21 cellular contexts compared by ENCODE assay signal in genomic region chr18:46314011-46314410, GRCh38.
DNase-seq lines count a peak whose midpoint lies in the region; ATAC-seq, FAIRE-seq and TF ChIP-seq lines count a peak whose summit lies in the region.
"Had no signal": no experiment of that assay in that cellular context is flagged by ENCODE, and none has a peak within 500 bp of the region (broad histone marks: within the 10 kb centered on the region; RNA-seq: fewer than 3 reads in every experiment).

No MANE protein-coding gene starts in this region.

- intact Hi-C loops in posterior vena cava (cut with DNase I): no loop called here
- intact Hi-C loops in HepG2 (cut with micrococcal nuclease; ENCODE audit: unreplicated experiment): no loop called here

- DNase-seq in bronchial epithelial cell (ENCODE audit: low read depth) (no peak), posterior vena cava (ENCODE audit: low spot score) (peak; percentile 43), HepG2 (ENCODE audit: low spot score) (no peak), NAMALWA (ENCODE audit: low spot score) (no peak)
- DNase-seq: 8988T; AML-193; Caco-2; Calu3; CD4-positive, alpha-beta T cell; CD8-positive, alpha-beta T cell; DMS79 treated with DMSO at 0.1 percent for 48 hours; GF-D8 had no signal

- POLR2A ChIA-PET in HepG2 (lab: Yijun Ruan, JAX): no interaction called here

- H2AFZ ChIP-seq in HepG2 (ENCODE audit: low read length): no peak overlapping the region

- no peak for TF ChIP-seq RAD21 in HepG2 (CRISPR knock-in tag; IDR thresholded peaks at IDR 0.05)

- TF ChIP-seq EP300 in HepG2 (IDR thresholded peaks at IDR 0.05; ENCODE audit: low read depth in 2 of 2, low read length in 2 of 2) (no peak), HepG2 (CRISPR knock-in tag; IDR thresholded peaks at IDR 0.05; ENCODE audit: borderline replicate concordance) (no peak)

- H3K9me3 ChIP-seq in HepG2 (ENCODE audit: low read length): no peaks in the 10 kb centered on the region
- H3K9me3 ChIP-seq: A549; BLaER1 treated with 17β-estradiol and CSF1 and Interleukin-3, amounts not matched to agents 10 nM and 100 nM; Caco-2 had no signal

- no peak for TF ChIP-seq POLR2A in HepG2 (IDR thresholded peaks at IDR 0.05; ENCODE audit: insufficient read depth in 1 of 2, low read depth in 2 of 2, low read length in 2 of 2)

- ATAC-seq in esophagus mucosa (peak; percentile 19), HG02938 (IDR thresholded peaks at IDR 0.05; ENCODE audit: unreplicated experiment) (no peak), HepG2 (no peak)
- ATAC-seq: A549; CD8-positive, alpha-beta T cell had no signal

- CTCF ChIA-PET in HepG2 (lab: Yijun Ruan, JAX; ENCODE audit: low intra/inter-chr PET ratio, low total read pairs): no interaction called here

- peak; percentile 23 for FAIRE-seq in bronchial epithelial cell (lab: Jason Lieb, UNC)
- no peak for FAIRE-seq in HepG2 (lab: Jason Lieb, UNC)
- FAIRE-seq: A549, D721Med, G401.6, GM12891, GM19239 had no signal

- WGBS in HepG2 (ENCODE audit: low lambda C conversion rate): 60% methylated on average over 4 of the region's 7 CpGs

- no peaks in the 10 kb centered on the region for H4K20me1 ChIP-seq in HepG2 (ENCODE audit: insufficient read depth, low read length)
- H4K20me1 ChIP-seq: BLaER1 treated with 17β-estradiol and CSF1 and Interleukin-3, amounts not matched to agents 10 nM and 100 nM had no signal

- no peak for TF ChIP-seq CTCF in bronchial epithelial cell (IDR thresholded peaks at IDR 0.05; ENCODE audit: insufficient read depth, low read length, severe bottlenecking)
- no peak for TF ChIP-seq CTCF in HepG2 (CRISPR knock-in tag; IDR thresholded peaks at IDR 0.05)

- in situ Hi-C loops in HepG2 (cut with HindIII; ENCODE audit: extremely low pct_ligation_motif_present, low pct_unique_long_range_greater_than_20kb): no loop called here

- H3K79me2 ChIP-seq in HepG2 (ENCODE audit: insufficient read depth, low read length): no peaks in the 10 kb centered on the region

- H3K4me3 ChIP-seq in bronchial epithelial cell (ENCODE audit: low read depth, low read length) (no peak overlapping the region), HepG2 (replicated peaks in 1 of 3; ENCODE audit: insufficient read depth in 1 of 3, low read depth in 2 of 3, low read length in 3 of 3) (no peak overlapping the region)
- H3K4me3 ChIP-seq: A549; BLaER1 treated with 17β-estradiol and CSF1 and Interleukin-3, amounts not matched to agents 10 nM and 100 nM had no signal

- H3K4me2 ChIP-seq in HepG2 (ENCODE audit: low read depth, low read length): no peak overlapping the region
- H3K4me2 ChIP-seq: A549; BLaER1 treated with 17β-estradiol and CSF1 and Interleukin-3, amounts not matched to agents 10 nM and 100 nM had no signal

- H3K27me3 ChIP-seq in bronchial epithelial cell (ENCODE audit: control insufficient read depth, insufficient read depth, low read length): no peaks in the 10 kb centered on the region
- peaks cover 0 to 12% of the 10 kb centered on the region in 2 experiments; a peak in 2 of 5 replicates for H3K27me3 ChIP-seq in HepG2 (ENCODE audit: control insufficient read depth in 1 of 2, insufficient read depth in 2 of 2, low read length in 2 of 2)
- H3K27me3 ChIP-seq: BLaER1 treated with 17β-estradiol and CSF1 and Interleukin-3, amounts not matched to agents 10 nM and 100 nM had no signal

- no peaks in the 10 kb centered on the region for H3K4me1 ChIP-seq in HepG2 (ENCODE audit: insufficient read depth, low read length)
- H3K4me1 ChIP-seq: A549, Caco-2 had no signal

- no peaks in the 10 kb centered on the region for H3K36me3 ChIP-seq in bronchial epithelial cell (ENCODE audit: control insufficient read depth, insufficient read depth, low read length)
- no peaks in the 10 kb centered on the region for H3K36me3 ChIP-seq in HepG2 (replicated peaks in 1 of 2; ENCODE audit: control insufficient read depth in 1 of 2, insufficient read depth in 2 of 2, low read length in 2 of 2)
- H3K36me3 ChIP-seq: BLaER1 treated with 17β-estradiol and CSF1 and Interleukin-3, amounts not matched to agents 10 nM and 100 nM had no signal

- H3K27ac ChIP-seq in HepG2 (ENCODE audit: extremely low read length, insufficient read depth, low read length): no peak overlapping the region
- H3K27ac ChIP-seq: A549; BLaER1 treated with 17β-estradiol and CSF1 and Interleukin-3, amounts not matched to agents 10 nM and 100 nM; C4-2B had no signal

- no TSS peak for BruUV-seq in HepG2 (replicated peaks; lab: Mats Ljungman, UMichigan)

- H3K9ac ChIP-seq in HepG2 (ENCODE audit: insufficient read depth, low read depth, low read length): no peak overlapping the region
- H3K9ac ChIP-seq: BLaER1 treated with 17β-estradiol and CSF1 and Interleukin-3, amounts not matched to agents 10 nM and 100 nM had no signal

TF ChIP-seq in HepG2, 621 proteins besides CTCF, POLR2A, EP300 and RAD21:
- TF ChIP-seq MYC (CRISPR knock-in tag; IDR thresholded peaks at IDR 0.05; ENCODE audit: borderline replicate concordance): no peak
- no peak for TF ChIP-seq ZBTB38 (CRISPR knock-in tag; IDR thresholded peaks at IDR 0.05)
- TF ChIP-seq, protein P1, sequence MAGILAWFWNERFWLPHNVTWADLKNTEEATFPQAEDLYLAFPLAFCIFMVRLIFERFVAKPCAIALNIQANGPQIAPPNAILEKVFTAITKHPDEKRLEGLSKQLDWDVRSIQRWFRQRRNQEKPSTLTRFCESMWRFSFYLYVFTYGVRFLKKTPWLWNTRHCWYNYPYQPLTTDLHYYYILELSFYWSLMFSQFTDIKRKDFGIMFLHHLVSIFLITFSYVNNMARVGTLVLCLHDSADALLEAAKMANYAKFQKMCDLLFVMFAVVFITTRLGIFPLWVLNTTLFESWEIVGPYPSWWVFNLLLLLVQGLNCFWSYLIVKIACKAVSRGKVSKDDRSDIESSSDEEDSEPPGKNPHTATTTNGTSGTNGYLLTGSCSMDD (CRISPR knock-in tag; IDR thresholded peaks at IDR 0.05): no peak
- no peak for TF ChIP-seq ZNF614 (CRISPR knock-in tag; IDR thresholded peaks at IDR 0.05; ENCODE audit: borderline replicate concordance)
- TF ChIP-seq ZNF326 (CRISPR knock-in tag; IDR thresholded peaks at IDR 0.05; ENCODE audit: borderline replicate concordance): no peak
- no peak for TF ChIP-seq POGZ (CRISPR knock-in tag; IDR thresholded peaks at IDR 0.05)
